8 cellular contexts compared by ENCODE assay signal in genomic region chr18:63319383-63320040, GRCh38. TPM values are rescaled to one million over a fixed set of nuclear protein-coding genes. Genes with fewer than 3 reads are reported as not detected.
DNase-seq lines count a peak whose midpoint lies in the region; ATAC-seq, FAIRE-seq and TF ChIP-seq lines count a peak whose summit lies in the region.

Gene BCL2 (minus strand): TSS chr18:63319769.

- H3K27me3 Mint-ChIP-seq in activated naive CD8-positive, alpha-beta T cell treated with anti-CD3 and anti-CD28 coated beads, Interleukin-2, amount 10 ng/mL, durations not matched to agents 7 days and 5 days, result no peaks in the 10 kb centered on the region

- intact Hi-C loops in heart right ventricle (cut with DNase I) (loop anchor here in 8 of 10 donors (2.0 to 10.0 kb wide), 8 partner anchors 55 to 302 kb away; no protein-coding TSS in a partner anchor), pancreas (cut with DNase I) (loop anchor here (5.0 to 10.0 kb wide), 3 partner anchors 185 to 302 kb away; no protein-coding TSS in a partner anchor)

- peak within 1 kb of the TSS; percentile 93 for H3K4me3 Mint-ChIP-seq in activated naive CD8-positive, alpha-beta T cell treated with anti-CD3 and anti-CD28 coated beads, Interleukin-2, amount 10 ng/mL, durations not matched to agents 7 days and 5 days

- 0 to 1% methylated on average over 59 of the region's 59 CpGs for WGBS in heart right ventricle, 2 donors
- WGBS in pancreas, 2 donors, result 0 to 1% methylated on average over 54 to 59 of the region's 59 CpGs

- TF ChIP-seq CTCF in heart right ventricle (IDR thresholded peaks at IDR 0.05) (peak in 1 of 9 donors; percentile 1), pancreas (IDR thresholded peaks at IDR 0.05) (no peak)

- H3K36me3 ChIP-seq in heart right ventricle (no peaks in the 10 kb centered on the region), pancreas (no peaks in the 10 kb centered on the region)

- peak within 1 kb of the TSS; percentile 63 to 91 (median 77) for H3K4me3 ChIP-seq in heart right ventricle
- peak within 1 kb of the TSS; percentile 43 to 67 (median 58) for H3K4me3 ChIP-seq in pancreas

- ATAC-seq in HG02885 (IDR thresholded peaks at IDR 0.05; ENCODE audit: poor library complexity, unreplicated experiment) (peak; percentile 20), heart right ventricle (peak; percentile 24 to 43 (median 30)), pancreas (peak; percentile 9 to 29 (median 26))
- peak; percentile 53 for ATAC-seq in activated naive CD8-positive, alpha-beta T cell treated with anti-CD3 and anti-CD28 coated beads, Interleukin-2, amount 10 ng/mL, durations not matched to agents 7 days and 5 days (ENCODE audit: low read depth)

- peaks cover 20% of the 10 kb centered on the region for H3K4me1 Mint-ChIP-seq in activated naive CD8-positive, alpha-beta T cell treated with anti-CD3 and anti-CD28 coated beads, Interleukin-2, amount 10 ng/mL, durations not matched to agents 7 days and 5 days

- H3K4me1 ChIP-seq in heart right ventricle (peaks cover 0 to 61% (median 40%) of the 10 kb centered on the region in 9 donors), pancreas (peaks cover 0 to 7% (median 0%) of the 10 kb centered on the region in 3 donors)

- H3K27ac ChIP-seq in heart right ventricle (peak within 1 kb of the TSS; percentile 52 to 89 (median 83)), pancreas (peak within 1 kb of the TSS; percentile 48 to 82 (median 72))

- no peak for FAIRE-seq in pancreas (lab: Jason Lieb, UNC)

- H3K27me3 ChIP-seq in heart right ventricle (peaks cover 0 to 8% (median 0%) of the 10 kb centered on the region in 7 donors), pancreas (no peaks in the 10 kb centered on the region)

- H3K36me3 Mint-ChIP-seq in activated naive CD8-positive, alpha-beta T cell treated with anti-CD3 and anti-CD28 coated beads, Interleukin-2, amount 10 ng/mL, durations not matched to agents 7 days and 5 days, result peaks cover 34% of the 10 kb centered on the region

- H3K27ac Mint-ChIP-seq in activated naive CD8-positive, alpha-beta T cell treated with anti-CD3 and anti-CD28 coated beads, Interleukin-2, amount 10 ng/mL, durations not matched to agents 7 days and 5 days, result peak within 1 kb of the TSS; percentile 89

- POLR2A ChIA-PET in activated naive CD8-positive, alpha-beta T cell treated with anti-CD3 and anti-CD28 coated beads, Interleukin-2, amount 10 ng/mL, durations not matched to agents 7 days and 5 days (lab: Charles Lee), result interaction anchor here (0.5 to 3.9 kb wide), 12 partner anchors 20 to 795 kb away, joined by 3 to 124 read pairs (median 11); no protein-coding TSS in a partner anchor

- DNase-seq in activated T-cell treated with anti-CD3 and anti-CD28 coated beads for 1 hour (ENCODE audit: low read depth), result peak; percentile 26
- no peak for DNase-seq in activated T-cell treated with anti-CD3 and anti-CD28 coated beads, Interleukin-2, amount 50 U/mL, for 1 hour
- peak; percentile 67 for DNase-seq in NCI-H510A treated with DMSO at 0.1 percent for 48 hours (lab: John Stamatoyannopoulos, UW)
- DNase-seq in activated naive CD8-positive, alpha-beta T cell treated with anti-CD3 and anti-CD28 coated beads, Interleukin-2, amount 10 ng/mL, durations not matched to agents 7 days and 5 days, result no peak
- DNase-seq in heart right ventricle, result peak in 1 of 2 donors; percentile 32
- peak in 3 of 6 donors; percentile 26 to 78 (median 38) for DNase-seq in pancreas
- no peak for DNase-seq in activated effector memory CD4-positive, alpha-beta T cell treated with Interleukin-2 at 50 U/mL for 16 hours

- H3K9me3 Mint-ChIP-seq in activated naive CD8-positive, alpha-beta T cell treated with anti-CD3 and anti-CD28 coated beads, Interleukin-2, amount 10 ng/mL, durations not matched to agents 7 days and 5 days, result no peaks in the 10 kb centered on the region

- H3K9me3 ChIP-seq in heart right ventricle (no peaks in the 10 kb centered on the region), pancreas (no peaks in the 10 kb centered on the region)

RNA-seq across cellular contexts. Expression of gene BCL2, which starts in this region (rescaled TPM):
- total RNA-seq in activated naive CD8-positive, alpha-beta T cell treated with anti-CD3 and anti-CD28 coated beads, Interleukin-2, amount 10 ng/mL, durations not matched to agents 7 days and 5 days, result 100 to 1,000 TPM; 121 to 128 TPM
- total RNA-seq in heart right ventricle (10 to 100 TPM in 4 of 10 donors, 1 to 10 TPM in 6; 5.2 to 23.1 (median 9.8) TPM), pancreas (1 to 10 TPM; 3.2 to 9.0 (median 4.5) TPM)
- polyA plus RNA-seq in heart right ventricle (1 to 10 TPM; 1.5 to 3.2 TPM), pancreas (1 to 10 TPM; 1.9 to 2.0 TPM)

Comparison
In these comparisons a context has a peak if more than half of its experiments do, and no peak if none do; other contexts are left out.
1. RNA of gene BCL2 (total RNA-seq): 121 to 128 TPM in activated naive CD8-positive, alpha-beta T cell treated with anti-CD3 and anti-CD28 coated beads, Interleukin-2, amount 10 ng/mL, durations not matched to agents 7 days and 5 days; 5.2 to 23.1 TPM in heart right ventricle and 3.2 to 9.0 TPM in pancreas; every median in the first group is over 4 times any median in the second.
2. DNase-seq: peak in activated T-cell treated with anti-CD3 and anti-CD28 coated beads for 1 hour (single experiment) and NCI-H510A treated with DMSO at 0.1 percent for 48 hours (single experiment); none in activated T-cell treated with anti-CD3 and anti-CD28 coated beads, Interleukin-2, amount 50 U/mL, for 1 hour (single experiment), activated naive CD8-positive, alpha-beta T cell treated with anti-CD3 and anti-CD28 coated beads, Interleukin-2, amount 10 ng/mL, durations not matched to agents 7 days and 5 days (single experiment) and activated effector memory CD4-positive, alpha-beta T cell treated with Interleukin-2 at 50 U/mL for 16 hours (single experiment).
3. Peak in every context shown above with its lines, with median percentiles within 50 percentile points of each other: ATAC-seq.